Comparison of ENCODE assay signal across 8 cellular contexts in genomic region chr7:112869111-112869774, GRCh38.
DNase-seq lines count a peak whose midpoint lies in the region; ATAC-seq and TF ChIP-seq lines count a peak whose summit lies in the region.

No MANE protein-coding gene starts in this region.

- H3K27me3 ChIP-seq in MM.1S (replicated peaks; ENCODE audit: insufficient read depth, low read length) = no peaks in the 10 kb centered on the region
- no peaks in the 10 kb centered on the region for H3K27me3 ChIP-seq in endodermal cell (ENCODE audit: control insufficient read depth, insufficient read depth, low read length, poor library complexity, severe bottlenecking)
- no peaks in the 10 kb centered on the region for H3K27me3 ChIP-seq in uterus

- H3K4me3 Mint-ChIP-seq in activated CD4-positive, alpha-beta T cell treated with anti-CD3 and anti-CD28 coated beads, Interleukin-2, amount 10 ng/mL, durations not matched to agents 7 days and 5 days = no peak overlapping the region
- H3K4me3 Mint-ChIP-seq in endodermal cell (no peak overlapping the region), neural crest cell (no peak overlapping the region)

- H3K36me3 ChIP-seq in MM.1S (replicated peaks; ENCODE audit: insufficient read depth, low read length) (no peaks in the 10 kb centered on the region), endodermal cell (ENCODE audit: control insufficient read depth, insufficient read depth, low read length) (peaks cover 7% of the 10 kb centered on the region), uterus (no peaks in the 10 kb centered on the region)

- POLR2A ChIA-PET in activated CD4-positive, alpha-beta T cell treated with anti-CD3 and anti-CD28 coated beads, Interleukin-2, amount 10 ng/mL, durations not matched to agents 7 days and 5 days (lab: Charles Lee) = no interaction called here

- no peak overlapping the region for H3K4me3 ChIP-seq in AG10803 (ENCODE audit: low read length)
- no peak overlapping the region for H3K4me3 ChIP-seq in MM.1S (ENCODE audit: low read length)
- H3K4me3 ChIP-seq in endodermal cell (ENCODE audit: low read length) = no peak overlapping the region
- H3K4me3 ChIP-seq in uterus = no peak overlapping the region

- H3K27ac ChIP-seq in MM.1S (ENCODE audit: low read length) (no peak overlapping the region), endodermal cell (ENCODE audit: low read depth, low read length) (no peak overlapping the region), uterus (no peak overlapping the region)

- CTCF ChIA-PET in activated CD4-positive, alpha-beta T cell treated with anti-CD3 and anti-CD28 coated beads, Interleukin-2, amount 10 ng/mL, durations not matched to agents 7 days and 5 days (lab: Charles Lee) = interaction anchor here (0.6 to 0.9 kb wide), 5 partner anchors 13 to 718 kb away, joined by 3 to 5 read pairs (median 3); no protein-coding TSS in a partner anchor

- H3K27me3 Mint-ChIP-seq in activated CD4-positive, alpha-beta T cell treated with anti-CD3 and anti-CD28 coated beads, Interleukin-2, amount 10 ng/mL, durations not matched to agents 7 days and 5 days = no peaks in the 10 kb centered on the region
- H3K27me3 Mint-ChIP-seq in endodermal cell (ENCODE audit: insufficient read depth) (no peaks in the 10 kb centered on the region), neural crest cell (ENCODE audit: low read depth) (no peaks in the 10 kb centered on the region)

- WGBS in endodermal cell (ENCODE audit: insufficient coverage in 1 of 2, insufficient read length in 1 of 2), 2 experiments = 60 to 74% methylated on average over 10 to 15 of the region's 15 CpGs

- no peak overlapping the region for H3K9ac ChIP-seq in MM.1S (ENCODE audit: low read length)
- no peak overlapping the region for H3K9ac ChIP-seq in endodermal cell (ENCODE audit: extremely low read depth, low read length, poor library complexity, severe bottlenecking)

- H3K36me3 Mint-ChIP-seq in activated CD4-positive, alpha-beta T cell treated with anti-CD3 and anti-CD28 coated beads, Interleukin-2, amount 10 ng/mL, durations not matched to agents 7 days and 5 days (ENCODE audit: low read depth) = no peaks in the 10 kb centered on the region
- H3K36me3 Mint-ChIP-seq in endodermal cell (ENCODE audit: low read depth) = peaks cover 11% of the 10 kb centered on the region
- H3K36me3 Mint-ChIP-seq in neural crest cell (ENCODE audit: low read depth) = peaks cover 24% of the 10 kb centered on the region

- DNase-seq in AG10803 (ENCODE audit: low read depth) = no peak
- peak; percentile 80 for DNase-seq in MM.1S
- peak; percentile 61 for DNase-seq in activated CD4-positive, alpha-beta T cell treated with anti-CD3 and anti-CD28 coated beads, Interleukin-2, amount 10 ng/mL, durations not matched to agents 7 days and 5 days
- DNase-seq in endodermal cell = peak; percentile 91
- peak; percentile 37 for DNase-seq in neural crest cell (ENCODE audit: low read depth, low spot score)
- no peak for DNase-seq in NCI-H510A (lab: John Stamatoyannopoulos, UW)
- no peak for DNase-seq in uterus

- peaks cover 12% of the 10 kb centered on the region for H3F3A ChIP-seq in MM.1S (ENCODE audit: insufficient read depth, low read length)

- no peak for TF ChIP-seq POLR2A in uterus (IDR thresholded peaks at IDR 0.05)

- H3K4me2 ChIP-seq in MM.1S (ENCODE audit: low read depth, low read length) = no peak overlapping the region

- H3K4me1 ChIP-seq in MM.1S (ENCODE audit: low read length) = peaks cover 28% of the 10 kb centered on the region
- H3K4me1 ChIP-seq in endodermal cell (ENCODE audit: control insufficient read depth, insufficient read depth, low read length) = no peaks in the 10 kb centered on the region
- H3K4me1 ChIP-seq in uterus = no peaks in the 10 kb centered on the region

- 0 out of 2 replicates have a peak, but pooled peaks cover 3% of the 10 kb centered on the region for H4K20me1 ChIP-seq in MM.1S (ENCODE audit: insufficient read depth, low read length)

- TF ChIP-seq CTCF in AG10803 (conservative IDR thresholded peaks at IDR 0.05; ENCODE audit: low read length) (peak; percentile 69), MM.1S (IDR thresholded peaks at IDR 0.05; ENCODE audit: low read length) (peak; percentile 100), endodermal cell (conservative IDR thresholded peaks at IDR 0.05) (peak; percentile 97), neural crest cell (conservative IDR thresholded peaks at IDR 0.05) (peak; percentile 73), uterus (IDR thresholded peaks at IDR 0.05) (peak in 1 of 4 experiments; percentile 8)

- ATAC-seq in GM19452 (IDR thresholded peaks at IDR 0.05; ENCODE audit: unreplicated experiment) = peak; percentile 47

- peaks cover 8% of the 10 kb centered on the region for H3K4me1 Mint-ChIP-seq in activated CD4-positive, alpha-beta T cell treated with anti-CD3 and anti-CD28 coated beads, Interleukin-2, amount 10 ng/mL, durations not matched to agents 7 days and 5 days
- peaks cover 1% of the 10 kb centered on the region for H3K4me1 Mint-ChIP-seq in endodermal cell
- no peaks in the 10 kb centered on the region for H3K4me1 Mint-ChIP-seq in neural crest cell

- no peaks in the 10 kb centered on the region for H3K9me3 Mint-ChIP-seq in activated CD4-positive, alpha-beta T cell treated with anti-CD3 and anti-CD28 coated beads, Interleukin-2, amount 10 ng/mL, durations not matched to agents 7 days and 5 days
- H3K9me3 Mint-ChIP-seq in endodermal cell = peaks cover 16% of the 10 kb centered on the region
- H3K9me3 Mint-ChIP-seq in neural crest cell = peaks cover 14% of the 10 kb centered on the region

- H2AFZ ChIP-seq in MM.1S (ENCODE audit: low read length) = no peak overlapping the region

- H3K9me2 ChIP-seq in MM.1S (replicated peaks; ENCODE audit: insufficient read depth, low read length) = no peaks in the 10 kb centered on the region

- no peak overlapping the region for H3K27ac Mint-ChIP-seq in activated CD4-positive, alpha-beta T cell treated with anti-CD3 and anti-CD28 coated beads, Interleukin-2, amount 10 ng/mL, durations not matched to agents 7 days and 5 days
- H3K27ac Mint-ChIP-seq in endodermal cell (no peak overlapping the region), neural crest cell (ENCODE audit: unreplicated experiment) (no peak overlapping the region)

- H3K79me2 ChIP-seq in MM.1S (ENCODE audit: low read length) = peaks cover 7% of the 10 kb centered on the region; the same call in 1 of the 2 replicates

- no peaks in the 10 kb centered on the region for H3K9me3 ChIP-seq in MM.1S (replicated peaks; ENCODE audit: insufficient read depth, low read length)
- H3K9me3 ChIP-seq in endodermal cell (ENCODE audit: control insufficient read depth, low read length) = peaks cover 17% of the 10 kb centered on the region
- H3K9me3 ChIP-seq in uterus = no peaks in the 10 kb centered on the region

- intact Hi-C loops in uterus (cut with DNase I; ENCODE audit: low total_unique reads) = no loop called here

Comparison
In these comparisons a context has a peak if more than half of its experiments do, and no peak if none do; other contexts are left out.
1. DNase-seq: peak in MM.1S (single experiment), activated CD4-positive, alpha-beta T cell treated with anti-CD3 and anti-CD28 coated beads, Interleukin-2, amount 10 ng/mL, durations not matched to agents 7 days and 5 days (single experiment), endodermal cell (single experiment) and neural crest cell (single experiment); none in AG10803 (single experiment), NCI-H510A (single experiment) and uterus (0 of 2).